Comparison of ENCODE assay signal across 8 cellular contexts in the genomic region with DNA sequence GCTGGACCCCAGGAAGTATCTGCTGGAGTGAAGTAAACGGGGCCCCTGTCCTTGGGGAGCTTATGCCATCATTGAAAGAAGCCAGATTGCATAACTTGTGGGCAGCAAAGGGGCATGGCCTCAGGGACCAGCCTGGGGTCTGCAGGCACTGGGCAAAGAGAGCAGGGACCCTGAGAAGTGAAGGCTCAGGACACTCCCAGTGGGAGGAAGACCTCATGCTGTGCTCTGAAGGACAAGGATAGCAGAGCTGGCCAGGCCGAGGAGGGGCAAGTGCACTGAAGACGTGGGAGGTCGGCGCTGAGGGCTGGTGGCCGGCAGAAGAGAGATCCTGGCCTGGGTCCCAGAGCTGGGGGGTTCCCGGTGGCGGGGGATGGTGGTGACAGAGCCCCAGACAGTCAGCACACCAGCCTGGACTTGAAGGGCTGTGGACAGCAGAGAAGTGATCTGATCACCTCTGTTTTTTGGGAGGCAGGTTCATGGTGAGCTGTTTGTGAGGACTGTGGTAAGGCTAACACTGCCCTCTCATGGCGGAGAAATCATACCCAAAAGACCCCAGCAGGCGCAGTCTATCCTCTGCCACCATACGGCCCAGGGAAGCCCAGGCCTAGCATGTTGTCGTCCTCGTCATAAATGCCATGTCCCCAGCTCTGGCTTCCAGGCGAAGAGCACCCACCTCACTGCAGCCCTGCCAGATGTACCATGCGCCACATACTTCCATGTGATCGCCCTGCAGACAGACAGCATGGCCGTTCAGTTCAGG. TPM values are rescaled to one million over a fixed set of nuclear protein-coding genes. Genes with fewer than 3 reads are reported as not detected.
DNase-seq lines count a peak whose midpoint lies in the region; ATAC-seq lines count a peak whose summit lies in the region.

No MANE protein-coding gene starts in this region.

- H3K4me1 Mint-ChIP-seq in activated CD4-positive, alpha-beta memory T cell treated with anti-CD3 and anti-CD28 coated beads for 36 hours (ENCODE audit: low read depth), result no peaks in the 10 kb centered on the region
- H3K4me1 Mint-ChIP-seq in activated CD4-positive, alpha-beta memory T cell treated with anti-CD3 and anti-CD28 coated beads, Interleukin-2, amount 10 ng/mL, durations not matched to agents 7 days and 5 days, result no peaks in the 10 kb centered on the region

- intact Hi-C loops in activated CD4-positive, alpha-beta memory T cell treated with anti-CD3 and anti-CD28 coated beads for 36 hours (cut with micrococcal nuclease), result no loop called here

- H3K36me3 ChIP-seq in MG63, result no peaks in the 10 kb centered on the region

- H3K27me3 ChIP-seq in MG63, result no peaks in the 10 kb centered on the region

- no peak overlapping the region for H3K4me3 ChIP-seq in MG63

- H3K4me3 Mint-ChIP-seq in activated CD4-positive, alpha-beta memory T cell treated with anti-CD3 and anti-CD28 coated beads for 36 hours, result no peak overlapping the region
- H3K4me3 Mint-ChIP-seq in activated CD4-positive, alpha-beta memory T cell treated with anti-CD3 and anti-CD28 coated beads, Interleukin-2, amount 10 ng/mL, durations not matched to agents 7 days and 5 days, result no peak overlapping the region

- H3K9me3 ChIP-seq in MG63, result no peaks in the 10 kb centered on the region

- H3K9me3 Mint-ChIP-seq in activated CD4-positive, alpha-beta memory T cell treated with anti-CD3 and anti-CD28 coated beads for 36 hours, result no peaks in the 10 kb centered on the region
- H3K9me3 Mint-ChIP-seq in activated CD4-positive, alpha-beta memory T cell treated with anti-CD3 and anti-CD28 coated beads, Interleukin-2, amount 10 ng/mL, durations not matched to agents 7 days and 5 days, result no peaks in the 10 kb centered on the region

- no peaks in the 10 kb centered on the region for H3K27me3 Mint-ChIP-seq in activated CD4-positive, alpha-beta memory T cell treated with anti-CD3 and anti-CD28 coated beads for 36 hours
- no peaks in the 10 kb centered on the region for H3K27me3 Mint-ChIP-seq in activated CD4-positive, alpha-beta memory T cell treated with anti-CD3 and anti-CD28 coated beads, Interleukin-2, amount 10 ng/mL, durations not matched to agents 7 days and 5 days

- no peak overlapping the region for H3K27ac Mint-ChIP-seq in activated CD4-positive, alpha-beta memory T cell treated with anti-CD3 and anti-CD28 coated beads for 36 hours
- no peak overlapping the region for H3K27ac Mint-ChIP-seq in activated CD4-positive, alpha-beta memory T cell treated with anti-CD3 and anti-CD28 coated beads, Interleukin-2, amount 10 ng/mL, durations not matched to agents 7 days and 5 days

- ATAC-seq in HG03354 (IDR thresholded peaks at IDR 0.05; ENCODE audit: poor library complexity, severe bottlenecking, unreplicated experiment), result no peak

- CTCF ChIA-PET in activated CD4-positive, alpha-beta memory T cell treated with anti-CD3 and anti-CD28 coated beads for 36 hours (lab: Charles Lee), result interaction anchor here (1.2 to 1.5 kb wide), 3 partner anchors 25 to 159 kb away, joined by 3 read pairs; no protein-coding TSS in a partner anchor
- CTCF ChIA-PET in activated CD4-positive, alpha-beta memory T cell treated with anti-CD3 and anti-CD28 coated beads, Interleukin-2, amount 10 ng/mL, durations not matched to agents 7 days and 5 days (lab: Charles Lee), result interaction anchor here (0.6 to 1.8 kb wide), 7 partner anchors 17 to 42 kb away, joined by 3 to 6 read pairs (median 5); a partner anchor contains a TSS

- H3K36me3 Mint-ChIP-seq in activated CD4-positive, alpha-beta memory T cell treated with anti-CD3 and anti-CD28 coated beads for 36 hours, result no peaks in the 10 kb centered on the region
- H3K36me3 Mint-ChIP-seq in activated CD4-positive, alpha-beta memory T cell treated with anti-CD3 and anti-CD28 coated beads, Interleukin-2, amount 10 ng/mL, durations not matched to agents 7 days and 5 days (ENCODE audit: low read depth), result no peaks in the 10 kb centered on the region

- peak; percentile 22 for DNase-seq in activated CD4-positive, alpha-beta memory T cell treated with anti-CD3 and anti-CD28 coated beads for 36 hours
- DNase-seq in activated CD4-positive, alpha-beta memory T cell treated with anti-CD3 and anti-CD28 coated beads, Interleukin-2, amount 10 ng/mL, durations not matched to agents 7 days and 5 days, result no peak
- DNase-seq in NCI-H524 treated with DMSO at 0.1 percent for 48 hours (lab: John Stamatoyannopoulos, UW) (peak; percentile 53), cerebellar cortex (ENCODE audit: low spot score) (peak; percentile 61), myocyte (ENCODE audit: low read depth) (peak; percentile 40), NCI-H2171 treated with DMSO at 0.1 percent for 48 hours (lab: John Stamatoyannopoulos, UW) (no peak), MG63 (no peak)

- POLR2A ChIA-PET in activated CD4-positive, alpha-beta memory T cell treated with anti-CD3 and anti-CD28 coated beads for 36 hours (lab: Charles Lee), result interaction anchor here (1.5 kb wide), 1 partner anchor 148 kb away, joined by 3 read pairs; a partner anchor contains a TSS
- POLR2A ChIA-PET in activated CD4-positive, alpha-beta memory T cell treated with anti-CD3 and anti-CD28 coated beads, Interleukin-2, amount 10 ng/mL, durations not matched to agents 7 days and 5 days (lab: Charles Lee), result interaction anchor here (0.9 to 1.1 kb wide), 2 partner anchors 68 to 271 kb away, joined by 3 read pairs; a partner anchor contains a TSS

RNA-seq across cellular contexts. Expression of a gene that starts 7.1 kb away (rescaled TPM):
- 10 to 100 TPM; 66.6 to 68.0 TPM for total RNA-seq in activated CD4-positive, alpha-beta memory T cell treated with anti-CD3 and anti-CD28 coated beads for 36 hours
- total RNA-seq in activated CD4-positive, alpha-beta memory T cell treated with anti-CD3 and anti-CD28 coated beads, Interleukin-2, amount 10 ng/mL, durations not matched to agents 7 days and 5 days, result 10 to 100 TPM; 89.8 to 91.0 TPM
- 64.0 and 66.1 TPM in 2 replicates for total RNA-seq in myocyte
- polyA plus RNA-seq in myocyte (2012), result 75.3 TPM
- 64.0 and 97.2 TPM in 2 replicates for total RNA-seq in MG63 (2014; rRNA removed; shearing (Covaris generic); ENCODE audit: low replicate concordance)

RNA-seq across cellular contexts. Expression of a gene that starts 29.1 kb away (rescaled TPM):
- total RNA-seq in activated CD4-positive, alpha-beta memory T cell treated with anti-CD3 and anti-CD28 coated beads for 36 hours, result 1 to 10 TPM in 1 of 2 experiments, under 1 TPM in 1; 0.77 to 1.4 TPM
- 1 to 10 TPM; 1.7 to 2.0 TPM for total RNA-seq in activated CD4-positive, alpha-beta memory T cell treated with anti-CD3 and anti-CD28 coated beads, Interleukin-2, amount 10 ng/mL, durations not matched to agents 7 days and 5 days
- 0.57 and 1.8 TPM in 2 replicates for total RNA-seq in myocyte
- polyA plus RNA-seq in myocyte (2012), result 1.8 TPM
- not detected in 2 replicates for total RNA-seq in MG63 (2014; rRNA removed; shearing (Covaris generic); ENCODE audit: low replicate concordance)

RNA-seq across cellular contexts. Expression of a gene that starts 40.8 kb away (rescaled TPM):
- 100 to 1,000 TPM; 186 to 203 TPM for total RNA-seq in activated CD4-positive, alpha-beta memory T cell treated with anti-CD3 and anti-CD28 coated beads for 36 hours
- total RNA-seq in activated CD4-positive, alpha-beta memory T cell treated with anti-CD3 and anti-CD28 coated beads, Interleukin-2, amount 10 ng/mL, durations not matched to agents 7 days and 5 days, result 100 to 1,000 TPM; 177 to 183 TPM
- total RNA-seq in myocyte, result 107 and 165 TPM in 2 replicates
- polyA plus RNA-seq in myocyte (2012), result 124 TPM
- 151 and 195 TPM in 2 replicates for total RNA-seq in MG63 (2014; rRNA removed; shearing (Covaris generic); ENCODE audit: low replicate concordance)

RNA-seq across cellular contexts. Expression of a gene that starts 57.7 kb away (rescaled TPM):
- 10 to 100 TPM; 79.7 to 80.9 TPM for total RNA-seq in activated CD4-positive, alpha-beta memory T cell treated with anti-CD3 and anti-CD28 coated beads for 36 hours
- total RNA-seq in activated CD4-positive, alpha-beta memory T cell treated with anti-CD3 and anti-CD28 coated beads, Interleukin-2, amount 10 ng/mL, durations not matched to agents 7 days and 5 days, result 10 to 100 TPM; 88.7 to 95.1 TPM
- 85.9 and 103 TPM in 2 replicates for total RNA-seq in myocyte
- polyA plus RNA-seq in myocyte (2012), result 68.9 TPM
- total RNA-seq in MG63 (2014; rRNA removed; shearing (Covaris generic); ENCODE audit: low replicate concordance), result 121 and 123 TPM in 2 replicates

Comparison
In these comparisons a context has a peak if more than half of its experiments do, and no peak if none do; other contexts are left out.
1. DNase-seq: peak in activated CD4-positive, alpha-beta memory T cell treated with anti-CD3 and anti-CD28 coated beads for 36 hours (single experiment), NCI-H524 treated with DMSO at 0.1 percent for 48 hours (single experiment), cerebellar cortex (single experiment) and myocyte (single experiment); none in activated CD4-positive, alpha-beta memory T cell treated with anti-CD3 and anti-CD28 coated beads, Interleukin-2, amount 10 ng/mL, durations not matched to agents 7 days and 5 days (single experiment), NCI-H2171 treated with DMSO at 0.1 percent for 48 hours (single experiment) and MG63 (single experiment).